Comparison of ENCODE assay signal across 18 cellular contexts in the genomic region with DNA sequence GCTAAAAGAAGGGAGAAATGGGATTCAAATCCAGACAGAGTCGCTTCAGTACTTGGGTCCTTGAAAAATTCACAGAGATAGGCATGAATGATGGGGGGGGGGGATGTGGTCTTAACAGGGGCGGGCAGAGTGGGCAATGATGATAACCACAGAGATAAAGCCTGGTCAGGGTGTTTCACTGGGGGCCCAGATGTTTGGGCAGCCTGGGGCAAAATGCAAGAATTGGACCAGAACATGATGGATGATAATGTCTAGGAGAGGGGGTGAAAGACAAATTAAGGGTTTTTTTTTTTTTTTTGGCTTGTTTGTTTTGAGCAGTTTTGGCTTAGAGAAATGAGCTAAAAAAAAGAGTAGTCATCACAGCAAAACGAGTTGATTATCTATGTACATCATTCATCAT. TPM values are rescaled to one million over a fixed set of nuclear protein-coding genes. Genes with fewer than 3 reads are reported as not detected.
DNase-seq lines count a peak whose midpoint lies in the region; ATAC-seq and TF ChIP-seq lines count a peak whose summit lies in the region.
"Had no signal": no experiment of that assay in that cellular context is flagged by ENCODE, and none has a peak within 500 bp of the region (broad histone marks: within the 10 kb centered on the region; RNA-seq: fewer than 3 reads in every experiment).

No MANE protein-coding gene starts in this region.

- POLR2A ChIA-PET in SK-N-SH (lab: Yijun Ruan, JAX): interaction anchor here (1.1 to 2.0 kb wide), 2 partner anchors 40 to 57 kb away, joined by 3 to 7 read pairs; a partner anchor contains a TSS
- POLR2A ChIA-PET in CD4-positive, alpha-beta memory T cell (lab: Charles Lee; ENCODE audit: partially characterized antibody): no interaction called here

- no peaks in the 10 kb centered on the region for H3K36me3 Mint-ChIP-seq in brain
- no peaks in the 10 kb centered on the region for H3K36me3 Mint-ChIP-seq in CD4-positive, alpha-beta memory T cell
- no peaks in the 10 kb centered on the region for H3K36me3 Mint-ChIP-seq in stimulated activated naive B cell treated with anti-CD40 and anti-IgM and Interleukin-4, amounts not matched to agents 10 μg/mL and 1 μg/mL and 100 μg/mL, for 72 hours
- H3K36me3 Mint-ChIP-seq: CD14-positive monocyte; CD8-positive, alpha-beta memory T cell had no signal

- peaks cover 49% of the 10 kb centered on the region for H3K4me1 Mint-ChIP-seq in brain
- H3K4me1 Mint-ChIP-seq in CD4-positive, alpha-beta memory T cell: no peaks in the 10 kb centered on the region
- no peaks in the 10 kb centered on the region for H3K4me1 Mint-ChIP-seq in stimulated activated naive B cell treated with anti-CD40 and anti-IgM and Interleukin-4, amounts not matched to agents 10 μg/mL and 1 μg/mL and 100 μg/mL, for 72 hours
- H3K4me1 Mint-ChIP-seq: CD14-positive monocyte; CD8-positive, alpha-beta memory T cell had no signal

- 38% methylated on average over 3 of the region's 3 CpGs for WGBS in SK-N-SH (ENCODE audit: low lambda C conversion rate)

- no peak for ATAC-seq in SK-N-SH treated with all-trans-retinoic acid at 6 μM for 48 hours
- ATAC-seq in HG02970 (IDR thresholded peaks at IDR 0.05; ENCODE audit: low FRiP score, unreplicated experiment): no peak
- ATAC-seq in stimulated activated naive B cell treated with anti-CD40 and anti-IgM and Interleukin-4, amounts not matched to agents 10 μg/mL and 1 μg/mL and 100 μg/mL, for 72 hours (replicated peaks): no peak
- ATAC-seq: GM12878 had no signal

- no peaks in the 10 kb centered on the region for H3K79me2 ChIP-seq in SK-N-SH (ENCODE audit: insufficient read depth)

- H4K20me1 ChIP-seq in SK-N-SH (ENCODE audit: insufficient read depth): no peaks in the 10 kb centered on the region

- H3F3A ChIP-seq in SK-N-SH (replicated peaks; ENCODE audit: insufficient read depth): no peaks in the 10 kb centered on the region

- H3K27me3 Mint-ChIP-seq in brain: peaks cover 4% of the 10 kb centered on the region
- peaks cover 1% of the 10 kb centered on the region in 2 donors for H3K27me3 Mint-ChIP-seq in CD4-positive, alpha-beta memory T cell
- H3K27me3 Mint-ChIP-seq in stimulated activated naive B cell treated with anti-CD40 and anti-IgM and Interleukin-4, amounts not matched to agents 10 μg/mL and 1 μg/mL and 100 μg/mL, for 72 hours: peaks cover 18 to 44% of the 10 kb centered on the region in 2 donors

- H3K4me2 ChIP-seq in SK-N-SH: no peak overlapping the region

- no peak overlapping the region for H3K4me3 Mint-ChIP-seq in brain
- no peak overlapping the region for H3K4me3 Mint-ChIP-seq in CD4-positive, alpha-beta memory T cell
- no peak overlapping the region for H3K4me3 Mint-ChIP-seq in stimulated activated naive B cell treated with anti-CD40 and anti-IgM and Interleukin-4, amounts not matched to agents 10 μg/mL and 1 μg/mL and 100 μg/mL, for 72 hours
- H3K4me3 Mint-ChIP-seq: CD8-positive, alpha-beta memory T cell had no signal

- H3K9ac ChIP-seq in SK-N-SH: no peak overlapping the region
- H3K9ac ChIP-seq in iPS-20b (ENCODE audit: low read depth, low read length): no peak overlapping the region; the same call in 1 of the 2 replicates

- H3K9me2 ChIP-seq in SK-N-SH: no peaks in the 10 kb centered on the region

- H3K9me3 Mint-ChIP-seq in brain: no peaks in the 10 kb centered on the region
- H3K9me3 Mint-ChIP-seq in CD4-positive, alpha-beta memory T cell: peaks cover 0 to 5% (median 0%) of the 10 kb centered on the region in 8 donors
- H3K9me3 Mint-ChIP-seq in stimulated activated naive B cell treated with anti-CD40 and anti-IgM and Interleukin-4, amounts not matched to agents 10 μg/mL and 1 μg/mL and 100 μg/mL, for 72 hours: peaks cover 0 to 5% of the 10 kb centered on the region in 2 donors

- CTCF ChIA-PET in SK-N-SH (lab: Yijun Ruan, JAX): interaction anchor here (1.2 to 5.5 kb wide), 6 partner anchors 18 to 164 kb away, joined by 3 to 36 read pairs (median 6); no protein-coding TSS in a partner anchor
- CTCF ChIA-PET in CD4-positive, alpha-beta memory T cell (lab: Charles Lee; ENCODE audit: partially characterized antibody): no interaction called here

- DNase-seq in SK-N-SH (peak; percentile 60), OCI-M2 (lab: John Stamatoyannopoulos, UW; ENCODE audit: unreplicated experiment) (no peak)
- DNase-seq in CD4-positive, alpha-beta memory T cell: no peak
- DNase-seq in stimulated activated naive B cell treated with anti-CD40 and anti-IgM and Interleukin-4, amounts not matched to agents 10 μg/mL and 1 μg/mL and 100 μg/mL, for 72 hours: no peak
- DNase-seq: Calu3; CD8-positive, alpha-beta memory T cell; DMS 273 treated with DMSO at 0.1 percent for 48 hours had no signal

- no peak for TF ChIP-seq RAD21 in SK-N-SH (IDR thresholded peaks at IDR 0.05; ENCODE audit: low read length)

- no peak overlapping the region for H3K4me3 ChIP-seq in SK-N-SH (ENCODE audit: low read depth in 2 of 2, low read length in 1 of 2)
- H3K4me3 ChIP-seq in iPS-20b (ENCODE audit: low read length): no peak overlapping the region
- H3K4me3 ChIP-seq in CD4-positive, alpha-beta memory T cell (ENCODE audit: low read length in 2 of 2): no peak overlapping the region
- H3K4me3 ChIP-seq: GM12878, HAP-1 had no signal

- peak overlapping the region in 4 of 5 experiments; percentile 39 to 81 (median 78) for H3K27ac Mint-ChIP-seq in brain
- H3K27ac Mint-ChIP-seq in CD4-positive, alpha-beta memory T cell: no peak overlapping the region
- H3K27ac Mint-ChIP-seq in stimulated activated naive B cell treated with anti-CD40 and anti-IgM and Interleukin-4, amounts not matched to agents 10 μg/mL and 1 μg/mL and 100 μg/mL, for 72 hours: no peak overlapping the region
- H3K27ac Mint-ChIP-seq: CD14-positive monocyte; CD8-positive, alpha-beta memory T cell had no signal

- intact Hi-C loops in CD4-positive, alpha-beta memory T cell (cut with micrococcal nuclease): no loop called here

- H3K9me3 ChIP-seq in SK-N-SH: no peaks in the 10 kb centered on the region
- no peaks in the 10 kb centered on the region for H3K9me3 ChIP-seq in iPS-20b (ENCODE audit: insufficient read depth, low read depth, low read length)
- H3K9me3 ChIP-seq in CD4-positive, alpha-beta memory T cell (ENCODE audit: control insufficient read depth in 1 of 2, low read length in 2 of 2): no peaks in the 10 kb centered on the region
- H3K9me3 ChIP-seq: HAP-1 had no signal

- H3K4me1 ChIP-seq in SK-N-SH (ENCODE audit: control insufficient read depth in 1 of 2, insufficient read depth in 2 of 2, low read depth in 1 of 2, low read length in 1 of 2): peaks cover 0 to 36% of the 10 kb centered on the region in 2 experiments; a peak in 2 of 4 replicates
- peaks cover 48% of the 10 kb centered on the region for H3K4me1 ChIP-seq in iPS-20b (ENCODE audit: insufficient read depth, low read length)
- H3K4me1 ChIP-seq in CD4-positive, alpha-beta memory T cell (ENCODE audit: insufficient read depth, low read length): no peaks in the 10 kb centered on the region

- no peak overlapping the region for H2AFZ ChIP-seq in SK-N-SH (ENCODE audit: low read depth)

- H3K27ac ChIP-seq in SK-N-SH (ENCODE audit: low read depth in 2 of 2, low read length in 1 of 2) (peak overlapping the region in 1 of 2 experiments; percentile 74; a peak in 1 of 4 replicates), iPS-20b (ENCODE audit: low read length) (peak overlapping the region; percentile 79)
- no peak overlapping the region for H3K27ac ChIP-seq in CD4-positive, alpha-beta memory T cell (ENCODE audit: low read depth, low read length)
- H3K27ac ChIP-seq: 22Rv1 had no signal

- TF ChIP-seq CTCF in SK-N-SH (IDR thresholded peaks at IDR 0.05) (no peak), brain (conservative IDR thresholded peaks at IDR 0.05) (no peak)

- H3K27me3 ChIP-seq in SK-N-SH (ENCODE audit: insufficient read depth) (no peaks in the 10 kb centered on the region), iPS-20b (ENCODE audit: insufficient read depth, low read length) (peaks cover 49% of the 10 kb centered on the region)
- no peaks in the 10 kb centered on the region for H3K27me3 ChIP-seq in CD4-positive, alpha-beta memory T cell (ENCODE audit: insufficient read depth, low read length)

- H3K36me3 ChIP-seq in SK-N-SH (replicated peaks in 1 of 2; ENCODE audit: control insufficient read depth in 1 of 2, insufficient read depth in 2 of 2, low read length in 1 of 2) (no peaks in the 10 kb centered on the region), iPS-20b (ENCODE audit: insufficient read depth, low read depth, low read length) (no peaks in the 10 kb centered on the region)
- H3K36me3 ChIP-seq in CD4-positive, alpha-beta memory T cell (ENCODE audit: insufficient read depth, low read length): no peaks in the 10 kb centered on the region
- H3K36me3 ChIP-seq: HAP-1 had no signal

- peak in 1 of 2 experiments; percentile 80; a peak in 2 of 4 replicates for TF ChIP-seq EP300 in SK-N-SH (IDR thresholded peaks at IDR 0.05; ENCODE audit: borderline replicate concordance in 1 of 2, low read depth in 1 of 2, low read length in 1 of 2)

TF ChIP-seq in SK-N-SH treated with all-trans-retinoic acid at 6 μM for 48 hours, 23 proteins besides CTCF, POLR2A, EP300 and RAD21 (continues in another document):
- TF ChIP-seq, protein P1, sequence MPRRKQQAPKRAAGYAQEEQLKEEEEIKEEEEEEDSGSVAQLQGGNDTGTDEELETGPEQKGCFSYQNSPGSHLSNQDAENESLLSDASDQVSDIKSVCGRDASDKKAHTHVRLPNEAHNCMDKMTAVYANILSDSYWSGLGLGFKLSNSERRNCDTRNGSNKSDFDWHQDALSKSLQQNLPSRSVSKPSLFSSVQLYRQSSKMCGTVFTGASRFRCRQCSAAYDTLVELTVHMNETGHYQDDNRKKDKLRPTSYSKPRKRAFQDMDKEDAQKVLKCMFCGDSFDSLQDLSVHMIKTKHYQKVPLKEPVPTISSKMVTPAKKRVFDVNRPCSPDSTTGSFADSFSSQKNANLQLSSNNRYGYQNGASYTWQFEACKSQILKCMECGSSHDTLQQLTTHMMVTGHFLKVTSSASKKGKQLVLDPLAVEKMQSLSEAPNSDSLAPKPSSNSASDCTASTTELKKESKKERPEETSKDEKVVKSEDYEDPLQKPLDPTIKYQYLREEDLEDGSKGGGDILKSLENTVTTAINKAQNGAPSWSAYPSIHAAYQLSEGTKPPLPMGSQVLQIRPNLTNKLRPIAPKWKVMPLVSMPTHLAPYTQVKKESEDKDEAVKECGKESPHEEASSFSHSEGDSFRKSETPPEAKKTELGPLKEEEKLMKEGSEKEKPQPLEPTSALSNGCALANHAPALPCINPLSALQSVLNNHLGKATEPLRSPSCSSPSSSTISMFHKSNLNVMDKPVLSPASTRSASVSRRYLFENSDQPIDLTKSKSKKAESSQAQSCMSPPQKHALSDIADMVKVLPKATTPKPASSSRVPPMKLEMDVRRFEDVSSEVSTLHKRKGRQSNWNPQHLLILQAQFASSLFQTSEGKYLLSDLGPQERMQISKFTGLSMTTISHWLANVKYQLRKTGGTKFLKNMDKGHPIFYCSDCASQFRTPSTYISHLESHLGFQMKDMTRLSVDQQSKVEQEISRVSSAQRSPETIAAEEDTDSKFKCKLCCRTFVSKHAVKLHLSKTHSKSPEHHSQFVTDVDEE (CRISPR knock-in tag; IDR thresholded peaks at IDR 0.05): no peak
- TF ChIP-seq ZNF70 (CRISPR knock-in tag; IDR thresholded peaks at IDR 0.05): no peak

RNA-seq across cellular contexts. Expression of a gene that starts 57.4 kb away (rescaled TPM):
- polyA plus RNA-seq in SK-N-SH (2012; rRNA removed): 4.8 and 10.1 TPM in 2 replicates
- polyA plus RNA-seq in SK-N-SH (2012; cell fraction: cytosol; rRNA removed): 7.1 and 11.5 TPM in 2 replicates
- 5.4 and 8.7 TPM in 2 replicates for polyA plus RNA-seq in SK-N-SH (2012; cell fraction: nucleus; rRNA removed)
- 10.8 TPM for polyA plus RNA-seq in brain (ENCODE audit: insufficient read depth, low read depth, low replicate concordance)
- not detected for total RNA-seq in CD4-positive, alpha-beta memory T cell
- not detected for polyA plus RNA-seq in CD4-positive, alpha-beta memory T cell
- total RNA-seq: A673; Calu3; CD8-positive, alpha-beta memory T cell; Daoy; HT-29 had no signal
- polyA plus RNA-seq: CD8-positive, alpha-beta memory T cell had no signal

Comparison
In these comparisons a context has a peak if more than half of its experiments do, and no peak if none do; other contexts are left out.
1. H3K27ac Mint-ChIP-seq: peak in brain (4 of 5); none in CD4-positive, alpha-beta memory T cell (0 of 7) and stimulated activated naive B cell treated with anti-CD40 and anti-IgM and Interleukin-4, amounts not matched to agents 10 μg/mL and 1 μg/mL and 100 μg/mL, for 72 hours (single experiment).